10 cellular contexts compared by ENCODE assay signal in the genomic region with DNA sequence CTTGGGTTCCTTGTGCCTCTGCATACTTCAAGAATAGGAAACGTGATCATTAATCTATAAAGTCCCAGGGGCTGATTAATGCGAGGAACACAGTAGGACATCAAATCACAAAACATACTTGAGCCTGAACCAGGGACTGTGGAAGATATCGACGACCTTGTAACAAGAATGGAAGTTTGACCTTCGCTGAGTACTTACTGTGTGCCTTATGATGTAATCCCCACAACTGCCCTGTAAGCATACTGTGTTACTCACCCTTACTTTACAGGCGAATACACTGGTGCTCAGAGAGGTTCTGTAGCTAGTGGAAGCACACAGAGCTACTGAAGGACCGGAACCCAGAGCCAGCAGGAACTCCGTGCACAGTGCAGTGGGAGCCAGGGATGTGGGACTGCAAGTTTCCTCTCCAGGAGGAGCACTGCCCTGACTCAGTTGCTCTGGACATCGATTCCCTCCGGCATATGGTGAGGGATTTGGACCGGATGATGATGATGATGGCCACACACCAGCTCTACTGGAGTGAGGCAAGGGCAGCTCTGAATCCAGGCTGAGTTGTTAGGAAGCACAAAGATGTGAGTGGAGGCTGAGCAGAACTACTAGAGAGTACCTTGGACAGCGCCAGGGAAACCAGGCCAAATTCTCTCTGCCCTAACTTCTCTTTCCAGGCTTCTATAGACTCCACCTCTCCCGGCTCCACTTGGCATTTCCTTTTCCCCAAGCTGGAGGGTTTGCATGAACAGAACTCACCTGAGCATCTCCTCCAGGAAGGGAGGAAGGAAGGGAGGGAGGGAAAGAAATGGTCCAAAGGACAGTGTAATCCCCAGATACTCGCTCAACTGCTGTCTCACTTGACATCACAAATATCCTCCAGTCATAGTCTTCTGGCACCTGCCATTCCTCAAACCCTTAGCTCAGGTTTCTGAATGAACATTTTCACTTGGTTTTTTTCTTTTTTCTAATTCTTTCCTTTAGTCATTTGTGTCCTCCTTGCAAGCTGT. TPM values are rescaled to one million over a fixed set of nuclear protein-coding genes. Genes with fewer than 3 reads are reported as not detected.
DNase-seq lines count a peak whose midpoint lies in the region; ATAC-seq and TF ChIP-seq lines count a peak whose summit lies in the region.
"Had no signal": no experiment of that assay in that cellular context is flagged by ENCODE, and none has a peak within 500 bp of the region (broad histone marks: within the 10 kb centered on the region; RNA-seq: fewer than 3 reads in every experiment).

No MANE protein-coding gene starts in this region.

- peak overlapping the region; percentile 52; the same call in 1 of the 2 replicates for H3K9ac ChIP-seq in ES-I3 (ENCODE audit: low read depth, low read length)

- H3K36me3 ChIP-seq in ES-I3 (ENCODE audit: insufficient read depth, low read length), result no peaks in the 10 kb centered on the region
- H3K36me3 ChIP-seq in upper lobe of left lung, result no peaks in the 10 kb centered on the region
- no peaks in the 10 kb centered on the region for H3K36me3 ChIP-seq in CD4-positive, alpha-beta memory T cell (ENCODE audit: insufficient read depth, low read length)

- H3K36me3 Mint-ChIP-seq in chondrocyte (ENCODE audit: low read depth) (no peaks in the 10 kb centered on the region), mesothelial cell of epicardium (no peaks in the 10 kb centered on the region)
- H3K36me3 Mint-ChIP-seq in naive thymus-derived CD8-positive, alpha-beta T cell, result peaks cover 0 to 2% (median 0%) of the 10 kb centered on the region in 3 donors
- no peaks in the 10 kb centered on the region for H3K36me3 Mint-ChIP-seq in CD4-positive, alpha-beta memory T cell

- CTCF ChIA-PET in CD4-positive, alpha-beta memory T cell (lab: Charles Lee; ENCODE audit: partially characterized antibody), result no interaction called here

- no peak for TF ChIP-seq EP300 in upper lobe of left lung (IDR thresholded peaks at IDR 0.05)

- H3K4me3 Mint-ChIP-seq in chondrocyte (ENCODE audit: unreplicated experiment), result peak overlapping the region; percentile 11
- peak overlapping the region; percentile 36 for H3K4me3 Mint-ChIP-seq in mesothelial cell of epicardium
- peak overlapping the region in 5 of 10 donors; percentile 13 to 63 (median 56) for H3K4me3 Mint-ChIP-seq in naive thymus-derived CD8-positive, alpha-beta T cell
- peak overlapping the region in 3 of 8 donors; percentile 8 to 35 (median 32) for H3K4me3 Mint-ChIP-seq in CD4-positive, alpha-beta memory T cell

- 65 to 68% methylated on average over 14 of the region's 14 CpGs for whole genome bisulfite sequencing in upper lobe of left lung, 2 donors

- intact Hi-C loops in CD4-positive, alpha-beta memory T cell (cut with micrococcal nuclease), result no loop called here

- TF ChIP-seq POLR2A in upper lobe of left lung (IDR thresholded peaks at IDR 0.05), result no peak

- no peaks in the 10 kb centered on the region for H3K9me3 ChIP-seq in ES-I3 (ENCODE audit: control insufficient read depth, insufficient read depth, low read length)
- H3K9me3 ChIP-seq in upper lobe of left lung, result no peaks in the 10 kb centered on the region
- no peaks in the 10 kb centered on the region for H3K9me3 ChIP-seq in CD4-positive, alpha-beta memory T cell (ENCODE audit: control insufficient read depth in 1 of 2, low read length in 2 of 2)

- H3K27ac ChIP-seq in upper lobe of left lung, result no peak overlapping the region
- no peak overlapping the region for H3K27ac ChIP-seq in CD4-positive, alpha-beta memory T cell (ENCODE audit: low read depth, low read length)

- ATAC-seq in upper lobe of left lung (ENCODE audit: low FRiP score in 2 of 2), result no peak
- ATAC-seq in naive thymus-derived CD8-positive, alpha-beta T cell, result no peak

- DNase-seq in NAMALWA (ENCODE audit: low spot score) (peak; percentile 9), chondrocyte (ENCODE audit: low spot score) (no peak), mesothelial cell of epicardium (ENCODE audit: low spot score in 2 of 2, unreplicated experiment in 2 of 2) (peak in 1 of 2 experiments; percentile 45), upper lobe of left lung (no peak), 8988T (no peak)
- no peak for DNase-seq in naive thymus-derived CD8-positive, alpha-beta T cell
- no peak for DNase-seq in CD4-positive, alpha-beta memory T cell
- DNase-seq: activated CD4-positive, alpha-beta T cell treated with anti-CD3 and anti-CD28 coated beads for 48 hours; NCI-H446 treated with DMSO at 0.1 percent for 48 hours had no signal

- peaks cover 64% of the 10 kb centered on the region for H3K27me3 Mint-ChIP-seq in chondrocyte (ENCODE audit: low read depth)
- peaks cover 90% of the 10 kb centered on the region for H3K27me3 Mint-ChIP-seq in mesothelial cell of epicardium (ENCODE audit: low read depth)
- peaks cover 34 to 56% (median 47%) of the 10 kb centered on the region in 5 donors for H3K27me3 Mint-ChIP-seq in naive thymus-derived CD8-positive, alpha-beta T cell
- H3K27me3 Mint-ChIP-seq in CD4-positive, alpha-beta memory T cell, result peaks cover 41 to 42% of the 10 kb centered on the region in 2 donors

- H3K4me1 Mint-ChIP-seq in chondrocyte (ENCODE audit: low read depth) (peaks cover 10% of the 10 kb centered on the region), mesothelial cell of epicardium (peaks cover 7% of the 10 kb centered on the region)
- H3K4me1 Mint-ChIP-seq in naive thymus-derived CD8-positive, alpha-beta T cell, result peaks cover 0 to 10% (median 3%) of the 10 kb centered on the region in 4 donors
- peaks cover 1 to 11% (median 4%) of the 10 kb centered on the region in 4 donors for H3K4me1 Mint-ChIP-seq in CD4-positive, alpha-beta memory T cell

- no peak overlapping the region for H3K4me3 ChIP-seq in upper lobe of left lung
- H3K4me3 ChIP-seq in CD4-positive, alpha-beta memory T cell (ENCODE audit: low read length in 2 of 2), result no peak overlapping the region

- TF ChIP-seq CTCF in chondrocyte (IDR thresholded peaks at IDR 0.05) (no peak), mesothelial cell of epicardium (IDR thresholded peaks at IDR 0.05; ENCODE audit: unreplicated experiment) (no peak), upper lobe of left lung (IDR thresholded peaks at IDR 0.05) (no peak)

- H3K4me1 ChIP-seq in ES-I3 (ENCODE audit: insufficient read depth, low read length) (no peaks in the 10 kb centered on the region; the same call in 1 of the 2 replicates), upper lobe of left lung (peaks cover 15 to 30% (median 19%) of the 10 kb centered on the region in 4 donors)
- H3K4me1 ChIP-seq in CD4-positive, alpha-beta memory T cell (ENCODE audit: insufficient read depth, low read length), result no peaks in the 10 kb centered on the region

- H3K27me3 ChIP-seq in upper lobe of left lung, result peaks cover 0 to 33% (median 23%) of the 10 kb centered on the region in 4 donors
- no peaks in the 10 kb centered on the region for H3K27me3 ChIP-seq in CD4-positive, alpha-beta memory T cell (ENCODE audit: insufficient read depth, low read length)

- H3K27ac Mint-ChIP-seq in chondrocyte (ENCODE audit: unreplicated experiment) (no peak overlapping the region), mesothelial cell of epicardium (no peak overlapping the region)
- H3K27ac Mint-ChIP-seq in naive thymus-derived CD8-positive, alpha-beta T cell, result no peak overlapping the region
- no peak overlapping the region for H3K27ac Mint-ChIP-seq in CD4-positive, alpha-beta memory T cell

- POLR2A ChIA-PET in naive thymus-derived CD8-positive, alpha-beta T cell (lab: Charles Lee), result no interaction called here
- POLR2A ChIA-PET in CD4-positive, alpha-beta memory T cell (lab: Charles Lee; ENCODE audit: partially characterized antibody), result no interaction called here

- H3K9me3 Mint-ChIP-seq in chondrocyte (ENCODE audit: low read depth) (no peaks in the 10 kb centered on the region), mesothelial cell of epicardium (no peaks in the 10 kb centered on the region)
- no peaks in the 10 kb centered on the region for H3K9me3 Mint-ChIP-seq in naive thymus-derived CD8-positive, alpha-beta T cell
- H3K9me3 Mint-ChIP-seq in CD4-positive, alpha-beta memory T cell, result peaks cover 0 to 4% (median 0%) of the 10 kb centered on the region in 8 donors

RNA-seq across cellular contexts. Expression of a gene that starts 1.5 kb away (rescaled TPM):
- total RNA-seq in chondrocyte, result 0.12 TPM in 1 of 3 replicates, not detected in the others
- 0.25 to 0.74 TPM (median 0.55 TPM) in 3 replicates for total RNA-seq in mesothelial cell of epicardium
- under 1 TPM in 5 of 6 donors, not detected in 1; 0.15 to 1.00 (median 0.81) TPM for total RNA-seq in upper lobe of left lung
- total RNA-seq in naive thymus-derived CD8-positive, alpha-beta T cell, result not detected
- not detected for polyA plus RNA-seq in naive thymus-derived CD8-positive, alpha-beta T cell
- not detected for total RNA-seq in CD4-positive, alpha-beta memory T cell
- polyA plus RNA-seq in CD4-positive, alpha-beta memory T cell, result not detected
